8 cellular contexts compared by ENCODE assay signal in genomic region chrX:106898462-106898861, GRCh38. TPM values are rescaled to one million over a fixed set of nuclear protein-coding genes. Genes with fewer than 3 reads are reported as not detected.
DNase-seq lines count a peak whose midpoint lies in the region; ATAC-seq lines count a peak whose summit lies in the region.

No MANE protein-coding gene starts in this region.

- H3K4me3 ChIP-seq in effector memory CD4-positive, alpha-beta T cell (ENCODE audit: insufficient read depth, low read depth, low read length, poor library complexity, severe bottlenecking): no peak overlapping the region

- in situ Hi-C loops in SK-MEL-5 (cut with HindIII; ENCODE audit: low pct_unique_long_range_greater_than_20kb, low sequenced_read_pairs): no loop called here

- no peak overlapping the region for H3K27ac Mint-ChIP-seq in activated CD4-positive, alpha-beta T cell treated with anti-CD3 and anti-CD28 coated beads, Interleukin-2, amount 10 ng/mL, durations not matched to agents 24 days and 14 days
- H3K27ac Mint-ChIP-seq in stimulated activated naive B cell treated with anti-CD40 and anti-IgM and Interleukin-4, amounts not matched to agents 10 μg/mL and 1 μg/mL and 100 μg/mL, for 72 hours: no peak overlapping the region

- H3K9me3 ChIP-seq in effector memory CD4-positive, alpha-beta T cell (ENCODE audit: control insufficient read depth, low read length): no peaks in the 10 kb centered on the region

- H3K27ac ChIP-seq in effector memory CD4-positive, alpha-beta T cell (ENCODE audit: insufficient read depth, low read length, poor library complexity, severe bottlenecking): no peak overlapping the region

- no peak overlapping the region for H3K4me3 Mint-ChIP-seq in activated CD4-positive, alpha-beta T cell treated with anti-CD3 and anti-CD28 coated beads, Interleukin-2, amount 10 ng/mL, durations not matched to agents 24 days and 14 days
- H3K4me3 Mint-ChIP-seq in stimulated activated naive B cell treated with anti-CD40 and anti-IgM and Interleukin-4, amounts not matched to agents 10 μg/mL and 1 μg/mL and 100 μg/mL, for 72 hours: no peak overlapping the region

- intact Hi-C loops in activated CD4-positive, alpha-beta T cell treated with anti-CD3 and anti-CD28 coated beads, Interleukin-2, amount 10 ng/mL, durations not matched to agents 24 days and 14 days (cut with micrococcal nuclease): loop anchor here (5.0 to 10.0 kb wide), 3 partner anchors 534 to 996 kb away; partner anchors contain the start of genes NCBP2L and TSC22D3

- H3K36me3 Mint-ChIP-seq in activated CD4-positive, alpha-beta T cell treated with anti-CD3 and anti-CD28 coated beads, Interleukin-2, amount 10 ng/mL, durations not matched to agents 24 days and 14 days (ENCODE audit: low read depth): no peaks in the 10 kb centered on the region
- H3K36me3 Mint-ChIP-seq in stimulated activated naive B cell treated with anti-CD40 and anti-IgM and Interleukin-4, amounts not matched to agents 10 μg/mL and 1 μg/mL and 100 μg/mL, for 72 hours: no peaks in the 10 kb centered on the region

- no peaks in the 10 kb centered on the region for H3K27me3 ChIP-seq in effector memory CD4-positive, alpha-beta T cell (replicated peaks; ENCODE audit: control insufficient read depth, insufficient read depth, low read length, poor library complexity, severe bottlenecking)

- no peaks in the 10 kb centered on the region for H3K9me3 Mint-ChIP-seq in activated CD4-positive, alpha-beta T cell treated with anti-CD3 and anti-CD28 coated beads, Interleukin-2, amount 10 ng/mL, durations not matched to agents 24 days and 14 days
- no peaks in the 10 kb centered on the region for H3K9me3 Mint-ChIP-seq in stimulated activated naive B cell treated with anti-CD40 and anti-IgM and Interleukin-4, amounts not matched to agents 10 μg/mL and 1 μg/mL and 100 μg/mL, for 72 hours

- H3K4me1 Mint-ChIP-seq in activated CD4-positive, alpha-beta T cell treated with anti-CD3 and anti-CD28 coated beads, Interleukin-2, amount 10 ng/mL, durations not matched to agents 24 days and 14 days: no peaks in the 10 kb centered on the region
- H3K4me1 Mint-ChIP-seq in stimulated activated naive B cell treated with anti-CD40 and anti-IgM and Interleukin-4, amounts not matched to agents 10 μg/mL and 1 μg/mL and 100 μg/mL, for 72 hours: no peaks in the 10 kb centered on the region

- no peaks in the 10 kb centered on the region for H3K27me3 Mint-ChIP-seq in activated CD4-positive, alpha-beta T cell treated with anti-CD3 and anti-CD28 coated beads, Interleukin-2, amount 10 ng/mL, durations not matched to agents 24 days and 14 days
- H3K27me3 Mint-ChIP-seq in stimulated activated naive B cell treated with anti-CD40 and anti-IgM and Interleukin-4, amounts not matched to agents 10 μg/mL and 1 μg/mL and 100 μg/mL, for 72 hours: peaks cover 1 to 17% of the 10 kb centered on the region in 2 donors

- H3K36me3 ChIP-seq in effector memory CD4-positive, alpha-beta T cell (ENCODE audit: control insufficient read depth, insufficient read depth, low read length): no peaks in the 10 kb centered on the region

- H3K4me1 ChIP-seq in effector memory CD4-positive, alpha-beta T cell (ENCODE audit: control insufficient read depth, insufficient read depth, low read length, poor library complexity, severe bottlenecking): no peaks in the 10 kb centered on the region

- peak; percentile 61 for DNase-seq in activated CD4-positive, alpha-beta T cell treated with anti-CD3 and anti-CD28 coated beads, Interleukin-2, amount 10 ng/mL, durations not matched to agents 24 days and 14 days
- DNase-seq in activated CD4-positive, alpha-beta T cell treated with anti-CD3 and anti-CD28 coated beads, Interleukin-2, amount 50 U/mL, for 4 hours: no peak
- DNase-seq in HuH-7 (ENCODE audit: low spot score): peak; percentile 49
- peak; percentile 81 for DNase-seq in SK-MEL-5 (ENCODE audit: low read depth, low spot score)
- DNase-seq in globus pallidus (ENCODE audit: low spot score): peak; percentile 31
- DNase-seq in stimulated activated naive B cell treated with anti-CD40 and anti-IgM and Interleukin-4, amounts not matched to agents 10 μg/mL and 1 μg/mL and 100 μg/mL, for 72 hours: peak; percentile 14
- DNase-seq in effector memory CD4-positive, alpha-beta T cell: no peak

- peak; percentile 80 for ATAC-seq in GM21528 (IDR thresholded peaks at IDR 0.05; ENCODE audit: low FRiP score, unreplicated experiment)
- peak; percentile 77 to 81 for ATAC-seq in stimulated activated naive B cell treated with anti-CD40 and anti-IgM and Interleukin-4, amounts not matched to agents 10 μg/mL and 1 μg/mL and 100 μg/mL, for 72 hours (replicated peaks)

RNA-seq across cellular contexts. Expression of gene RIPPLY1, which starts 4.7 kb away (rescaled TPM):
- total RNA-seq in activated CD4-positive, alpha-beta T cell treated with anti-CD3 and anti-CD28 coated beads, Interleukin-2, amount 10 ng/mL, durations not matched to agents 24 days and 14 days: not detected in 2 replicates
- not detected in 2 replicates for total RNA-seq in SK-MEL-5 (2014; rRNA removed; shearing (Covaris generic))
- polyA plus RNA-seq in SK-MEL-5 (2015; cell fraction: cytosol; rRNA removed): not detected in 2 replicates
- polyA plus RNA-seq in SK-MEL-5 (2015; cell fraction: nucleus; rRNA removed): not detected in 2 replicates

RNA-seq across cellular contexts. Expression of gene CLDN2, which starts 21.7 kb away (rescaled TPM):
- not detected in 2 replicates for total RNA-seq in activated CD4-positive, alpha-beta T cell treated with anti-CD3 and anti-CD28 coated beads, Interleukin-2, amount 10 ng/mL, durations not matched to agents 24 days and 14 days
- total RNA-seq in SK-MEL-5 (2014; rRNA removed; shearing (Covaris generic)): not detected in 2 replicates
- not detected in 2 replicates for polyA plus RNA-seq in SK-MEL-5 (2015; cell fraction: cytosol; rRNA removed)
- not detected in 2 replicates for polyA plus RNA-seq in SK-MEL-5 (2015; cell fraction: nucleus; rRNA removed)

Comparison
In these comparisons a context has a peak if more than half of its experiments do, and no peak if none do; other contexts are left out.
1. DNase-seq: peak in activated CD4-positive, alpha-beta T cell treated with anti-CD3 and anti-CD28 coated beads, Interleukin-2, amount 10 ng/mL, durations not matched to agents 24 days and 14 days (single experiment), HuH-7 (single experiment), SK-MEL-5 (single experiment), globus pallidus (single experiment) and stimulated activated naive B cell treated with anti-CD40 and anti-IgM and Interleukin-4, amounts not matched to agents 10 μg/mL and 1 μg/mL and 100 μg/mL, for 72 hours (single experiment); none in activated CD4-positive, alpha-beta T cell treated with anti-CD3 and anti-CD28 coated beads, Interleukin-2, amount 50 U/mL, for 4 hours (0 of 2) and effector memory CD4-positive, alpha-beta T cell (0 of 3).